ENCODE assay signal across 18 cellular contexts in genomic region chr9:127438394-127438793, GRCh38.
"Had no signal": no experiment of that assay in that cellular context is flagged by ENCODE, and none has a peak within 500 bp of the region (broad histone marks: within the 10 kb centered on the region; RNA-seq: fewer than 3 reads in every experiment).

No MANE protein-coding gene starts in this region.

- H3K9me3 Mint-ChIP-seq: neural crest cell; stimulated activated naive CD8-positive, alpha-beta T cell treated with anti-CD3 and anti-CD28 coated beads, Interleukin-15, amount 100 ng/mL, for 72 hours; T-helper 2 cell treated with Interferon-gamma antibody and Interleukin-4, amounts not matched to agents 5 μg/mL and 100 μg/mL, for 36 hours; WTC11 had no signal

- ATAC-seq: foreskin keratinocyte, WTC11 had no signal

- H3K4me1 Mint-ChIP-seq: brain, neural crest cell, WTC11 had no signal

- DNase-seq: activated CD4-positive, alpha-beta T cell treated with anti-CD3 and anti-CD28 coated beads for 4 hours; activated CD8-positive, alpha-beta memory T cell treated with anti-CD3 and anti-CD28 coated beads for 24 hours; anterior cingulate cortex; caudate nucleus; dorsolateral prefrontal cortex; foreskin keratinocyte; hippocampal formation; midbrain; stimulated activated CD4-positive, alpha-beta T cell treated with anti-CD3 and anti-CD28 coated beads, Interleukin-12 subunit alpha, Interleukin-12 subunit beta, amount 100 ng/mL, for 4 hours; stimulated activated CD4-positive, alpha-beta T cell treated with anti-CD3 and anti-CD28 coated beads, Interleukin-1b, Interleukin-23, amount 100 ng/mL, for 48 hours; stimulated activated CD8-positive, alpha-beta memory T cell treated with anti-CD3 and anti-CD28 coated beads, Interleukin-4, amount 100 ng/mL, for 48 hours; stimulated activated naive CD8-positive, alpha-beta T cell treated with anti-CD3 and anti-CD28 coated beads, Interleukin-15, amount 100 ng/mL, for 72 hours; SW 1271; upper lobe of left lung had no signal

- H3K9me3 ChIP-seq: upper lobe of left lung had no signal

- H3K27me3 Mint-ChIP-seq: brain; stimulated activated naive CD8-positive, alpha-beta T cell treated with anti-CD3 and anti-CD28 coated beads, Interleukin-15, amount 100 ng/mL, for 72 hours had no signal

- H3K27ac Mint-ChIP-seq: brain; T-helper 2 cell treated with Interferon-gamma antibody and Interleukin-4, amounts not matched to agents 5 μg/mL and 100 μg/mL, for 36 hours; WTC11 had no signal

- H3K4me3 Mint-ChIP-seq: brain; neural crest cell; T-helper 2 cell treated with Interferon-gamma antibody and Interleukin-4, amounts not matched to agents 5 μg/mL and 100 μg/mL, for 36 hours; WTC11 had no signal
